In genomic region chr4:109434007-109434792, GRCh38 we compare ENCODE assay signal across 8 cellular contexts. TPM values are rescaled to one million over a fixed set of nuclear protein-coding genes. Genes with fewer than 3 reads are reported as not detected.
DNase-seq lines count a peak whose midpoint lies in the region; ATAC-seq, FAIRE-seq and TF ChIP-seq lines count a peak whose summit lies in the region.

No MANE protein-coding gene starts in this region.

- H3K4me1 ChIP-seq in OCI-LY3 (ENCODE audit: low read length) (peaks cover 30% of the 10 kb centered on the region), left ventricle myocardium inferior (peaks cover 68% of the 10 kb centered on the region), trophoblast cell (ENCODE audit: control insufficient read depth in 1 of 2, insufficient read depth in 2 of 2, low read length in 2 of 2) (peaks cover 0 to 5% of the 10 kb centered on the region in 2 experiments)

- H4K8ac ChIP-seq in trophoblast cell (ENCODE audit: low read depth, low read length), result no peak overlapping the region

- peak overlapping the region; percentile 69 for H3K14ac ChIP-seq in trophoblast cell (ENCODE audit: low read length)

- no peak overlapping the region for H3K23ac ChIP-seq in trophoblast cell (ENCODE audit: low read length)

- no peak overlapping the region for H4K12ac ChIP-seq in trophoblast cell (ENCODE audit: low read depth, low read length)

- peak overlapping the region; percentile 74 for H4K91ac ChIP-seq in trophoblast cell (ENCODE audit: low read depth, low read length)

- H3K36me3 ChIP-seq in OCI-LY3 (replicated peaks; ENCODE audit: low read depth, low read length) (no peaks in the 10 kb centered on the region), left ventricle myocardium inferior (no peaks in the 10 kb centered on the region), trophoblast cell (ENCODE audit: control insufficient read depth in 1 of 2, insufficient read depth in 2 of 2, low read length in 2 of 2) (peaks cover 2 to 3% of the 10 kb centered on the region in 2 experiments)

- H3K27me3 ChIP-seq in OCI-LY3 (ENCODE audit: low read depth, low read length) (no peaks in the 10 kb centered on the region), left ventricle myocardium inferior (ENCODE audit: low read depth) (no peaks in the 10 kb centered on the region), trophoblast cell (ENCODE audit: insufficient read depth, low read length) (no peaks in the 10 kb centered on the region)

- no peaks in the 10 kb centered on the region for H3K27me3 Mint-ChIP-seq in activated naive CD8-positive, alpha-beta T cell treated with anti-CD3 and anti-CD28 coated beads, Interleukin-2, amount 50 U/mL, for 24 hours

- no peaks in the 10 kb centered on the region for H3K9me3 Mint-ChIP-seq in activated naive CD8-positive, alpha-beta T cell treated with anti-CD3 and anti-CD28 coated beads, Interleukin-2, amount 50 U/mL, for 24 hours

- H3K4me3 ChIP-seq in OCI-LY3 (ENCODE audit: low read length) (peak overlapping the region; percentile 94), left ventricle myocardium inferior (peak overlapping the region; percentile 90), trophoblast cell (ENCODE audit: low read depth, low read length) (peak overlapping the region; percentile 84)

- no CpG with 5 or more reads among the region's 65 CpGs for WGBS in trophoblast cell (ENCODE audit: extremely low coverage, insufficient coverage, insufficient read length)

- peaks cover 9% of the 10 kb centered on the region for H3K79me1 ChIP-seq in trophoblast cell (ENCODE audit: low read length)

- peaks cover 67% of the 10 kb centered on the region for H3K4me1 Mint-ChIP-seq in activated naive CD8-positive, alpha-beta T cell treated with anti-CD3 and anti-CD28 coated beads, Interleukin-2, amount 50 U/mL, for 24 hours

- no peaks in the 10 kb centered on the region for H3K9me3 ChIP-seq in OCI-LY3 (ENCODE audit: insufficient read depth, low read length)
- H3K9me3 ChIP-seq in left ventricle myocardium inferior (replicated peaks), result no peaks in the 10 kb centered on the region
- no peaks in the 10 kb centered on the region for H3K9me3 ChIP-seq in trophoblast cell (ENCODE audit: insufficient read depth, low read depth, low read length)

- ATAC-seq in HG02798 (IDR thresholded peaks at IDR 0.05; ENCODE audit: poor library complexity, unreplicated experiment), result peak; percentile 47
- ATAC-seq in activated naive CD8-positive, alpha-beta T cell treated with anti-CD3 and anti-CD28 coated beads, Interleukin-2, amount 50 U/mL, for 24 hours, result peak; percentile 44

- H2AFZ ChIP-seq in OCI-LY3 (ENCODE audit: low read depth, low read length), result peak overlapping the region; percentile 22; the same call in 1 of the 2 replicates
- H2AFZ ChIP-seq in trophoblast cell (ENCODE audit: insufficient read depth, low read length, poor library complexity), result peak overlapping the region; percentile 51

- FAIRE-seq in D721Med (lab: Jason Lieb, UNC), result no peak

- H3K79me2 ChIP-seq in OCI-LY3 (ENCODE audit: low read length) (peaks cover 56% of the 10 kb centered on the region), trophoblast cell (ENCODE audit: control insufficient read depth, insufficient read depth, low read length, poor library complexity) (peaks cover 31% of the 10 kb centered on the region)

- no peak overlapping the region for H2BK12ac ChIP-seq in trophoblast cell (ENCODE audit: low read length)

- H2AK5ac ChIP-seq in trophoblast cell (ENCODE audit: low read length), result no peak overlapping the region

- peak overlapping the region; percentile 85 for H3K18ac ChIP-seq in trophoblast cell (ENCODE audit: low read length)

- peaks cover 9% of the 10 kb centered on the region for H3K36me3 Mint-ChIP-seq in activated naive CD8-positive, alpha-beta T cell treated with anti-CD3 and anti-CD28 coated beads, Interleukin-2, amount 50 U/mL, for 24 hours (ENCODE audit: low read depth)

- peak overlapping the region; percentile 94 for H2BK5ac ChIP-seq in trophoblast cell (ENCODE audit: low read depth, low read length, poor library complexity)

- H3K4ac ChIP-seq in trophoblast cell (ENCODE audit: low read depth, low read length), result peak overlapping the region; percentile 93

- H3K9ac ChIP-seq in OCI-LY3 (ENCODE audit: low read length) (peak overlapping the region; percentile 80), trophoblast cell (ENCODE audit: low read length) (peak overlapping the region; percentile 98)

- no peak overlapping the region for H3K27ac ChIP-seq in OCI-LY3 (ENCODE audit: low read length)
- peak overlapping the region; percentile 96 for H3K27ac ChIP-seq in left ventricle myocardium inferior (replicated peaks)
- peak overlapping the region; percentile 79 for H3K27ac ChIP-seq in trophoblast cell (ENCODE audit: low read depth, low read length)

- intact Hi-C loops in left ventricle myocardium inferior (cut with micrococcal nuclease), result no loop called here

- TF ChIP-seq CTCF in OCI-LY3 (IDR thresholded peaks at IDR 0.05; ENCODE audit: low read depth, low read length), result no peak
- no peak for TF ChIP-seq CTCF in left ventricle myocardium inferior (IDR thresholded peaks at IDR 0.05; ENCODE audit: borderline replicate concordance)
- TF ChIP-seq CTCF in D721Med (IDR thresholded peaks at IDR 0.05; ENCODE audit: insufficient read depth, missing control alignments), result no peak

- H3K27ac Mint-ChIP-seq in activated naive CD8-positive, alpha-beta T cell treated with anti-CD3 and anti-CD28 coated beads, Interleukin-2, amount 50 U/mL, for 24 hours, result peak overlapping the region; percentile 60

- H2BK120ac ChIP-seq in trophoblast cell (ENCODE audit: insufficient read depth, low read length, poor library complexity), result peak overlapping the region; percentile 48

- peak; percentile 6 to 12 for DNase-seq in activated CD4-positive, alpha-beta T cell treated with anti-CD3 and anti-CD28 coated beads for 4 hours
- DNase-seq in activated CD4-positive, alpha-beta T cell treated with anti-CD3 and anti-CD28 coated beads, Interleukin-2, amount 50 U/mL, for 1 hour, result no peak
- peak; percentile 34 for DNase-seq in activated naive CD8-positive, alpha-beta T cell treated with anti-CD3 and anti-CD28 coated beads, Interleukin-2, amount 50 U/mL, for 24 hours
- DNase-seq in left ventricle myocardium inferior, result peak; percentile 44
- peak in 1 of 2 donors; percentile 44 for DNase-seq in trophoblast cell
- DNase-seq in D721Med (ENCODE audit: insufficient read length, low spot score), result no peak

- H3K4me2 ChIP-seq in OCI-LY3 (ENCODE audit: low read length) (peak overlapping the region; percentile 81), trophoblast cell (ENCODE audit: low read length) (peak overlapping the region; percentile 81)

- peak overlapping the region; percentile 88 for H3K4me3 Mint-ChIP-seq in activated naive CD8-positive, alpha-beta T cell treated with anti-CD3 and anti-CD28 coated beads, Interleukin-2, amount 50 U/mL, for 24 hours

- peaks cover 43% of the 10 kb centered on the region for H4K20me1 ChIP-seq in OCI-LY3 (ENCODE audit: insufficient read depth, low read length)

RNA-seq across cellular contexts. Expression of gene SEC24B, which starts 0.6 kb away (rescaled TPM):
- 26.4 TPM for total RNA-seq in left ventricle myocardium inferior
- polyA plus RNA-seq in trophoblast cell (2013), result 24.1 and 24.9 TPM in 2 replicates

Comparison
In these comparisons a context has a peak if more than half of its experiments do, and no peak if none do; other contexts are left out.
1. DNase-seq: peak in activated CD4-positive, alpha-beta T cell treated with anti-CD3 and anti-CD28 coated beads for 4 hours (2 of 2), activated naive CD8-positive, alpha-beta T cell treated with anti-CD3 and anti-CD28 coated beads, Interleukin-2, amount 50 U/mL, for 24 hours (single experiment) and left ventricle myocardium inferior (single experiment); none in activated CD4-positive, alpha-beta T cell treated with anti-CD3 and anti-CD28 coated beads, Interleukin-2, amount 50 U/mL, for 1 hour (single experiment) and D721Med (single experiment).
2. Peak in every context shown above with its lines, with median percentiles within 50 percentile points of each other: H3K4me3 ChIP-seq.